1 cellular context compared by ENCODE assay signal in genomic region chr2:241074065-241074818, GRCh38.
TF ChIP-seq lines count a peak whose summit lies in the region.

No MANE protein-coding gene starts in this region.

TF ChIP-seq in HEK293, 187 proteins besides CTCF, POLR2A, EP300 and RAD21:
- TF ChIP-seq, protein P1, sequence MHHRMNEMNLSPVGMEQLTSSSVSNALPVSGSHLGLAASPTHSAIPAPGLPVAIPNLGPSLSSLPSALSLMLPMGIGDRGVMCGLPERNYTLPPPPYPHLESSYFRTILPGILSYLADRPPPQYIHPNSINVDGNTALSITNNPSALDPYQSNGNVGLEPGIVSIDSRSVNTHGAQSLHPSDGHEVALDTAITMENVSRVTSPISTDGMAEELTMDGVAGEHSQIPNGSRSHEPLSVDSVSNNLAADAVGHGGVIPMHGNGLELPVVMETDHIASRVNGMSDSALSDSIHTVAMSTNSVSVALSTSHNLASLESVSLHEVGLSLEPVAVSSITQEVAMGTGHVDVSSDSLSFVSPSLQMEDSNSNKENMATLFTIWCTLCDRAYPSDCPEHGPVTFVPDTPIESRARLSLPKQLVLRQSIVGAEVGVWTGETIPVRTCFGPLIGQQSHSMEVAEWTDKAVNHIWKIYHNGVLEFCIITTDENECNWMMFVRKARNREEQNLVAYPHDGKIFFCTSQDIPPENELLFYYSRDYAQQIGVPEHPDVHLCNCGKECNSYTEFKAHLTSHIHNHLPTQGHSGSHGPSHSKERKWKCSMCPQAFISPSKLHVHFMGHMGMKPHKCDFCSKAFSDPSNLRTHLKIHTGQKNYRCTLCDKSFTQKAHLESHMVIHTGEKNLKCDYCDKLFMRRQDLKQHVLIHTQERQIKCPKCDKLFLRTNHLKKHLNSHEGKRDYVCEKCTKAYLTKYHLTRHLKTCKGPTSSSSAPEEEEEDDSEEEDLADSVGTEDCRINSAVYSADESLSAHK (tag by site-specific recombination; IDR thresholded peaks at IDR 0.05) = peak; percentile 67
- TF ChIP-seq ZNF423 (tag by site-specific recombination; IDR thresholded peaks at IDR 0.05) = no peak
